Comparison of ENCODE assay signal across 1 cellular context in genomic region chr1:186194107-186194756, GRCh38.
TF ChIP-seq lines count a peak whose summit lies in the region.

No MANE protein-coding gene starts in this region.

TF ChIP-seq in GM12878, 131 proteins besides CTCF, POLR2A, EP300 and RAD21 (continued from another document and continues in another):
- no peak for TF ChIP-seq KAT2A (conservative IDR thresholded peaks at IDR 0.05; ENCODE audit: control insufficient read depth, low read depth, low read length)
- peak; percentile 71 to 72 for TF ChIP-seq IKZF2 (IDR thresholded peaks at IDR 0.05)
- TF ChIP-seq ZNF687 (IDR thresholded peaks at IDR 0.05) = no peak
- peak; percentile 67 for TF ChIP-seq EED (IDR thresholded peaks at IDR 0.05; ENCODE audit: low read depth)
- no peak for TF ChIP-seq MYC (IDR thresholded peaks at IDR 0.05; ENCODE audit: insufficient read depth, insufficient read length, insufficient replicate concordance, low read length, severe bottlenecking)
- TF ChIP-seq PBX3 (IDR thresholded peaks at IDR 0.05; ENCODE audit: insufficient replicate concordance, low read depth, low read length) = no peak
- no peak for TF ChIP-seq E4F1 (IDR thresholded peaks at IDR 0.05; ENCODE audit: borderline replicate concordance, partially characterized antibody)
- no peak for TF ChIP-seq ZBTB33 (IDR thresholded peaks at IDR 0.05)
- no peak for TF ChIP-seq MTA3 (IDR thresholded peaks at IDR 0.05; ENCODE audit: borderline replicate concordance, low read length)
- no peak for TF ChIP-seq ELK1 (IDR thresholded peaks at IDR 0.05; ENCODE audit: low read depth, low read length)
- no peak for TF ChIP-seq NFXL1 (IDR thresholded peaks at IDR 0.05; ENCODE audit: borderline replicate concordance)
- no peak for TF ChIP-seq SREBF1 (IDR thresholded peaks at IDR 0.05; ENCODE audit: low read length)
- TF ChIP-seq CUX1 (IDR thresholded peaks at IDR 0.05; ENCODE audit: insufficient replicate concordance, low read depth, low read length) = no peak
- no peak for TF ChIP-seq TARDBP (IDR thresholded peaks at IDR 0.05; ENCODE audit: borderline replicate concordance)
- TF ChIP-seq RUNX3 (IDR thresholded peaks at IDR 0.05; ENCODE audit: low read length) = peak; percentile 86
- TF ChIP-seq KDM1A (IDR thresholded peaks at IDR 0.05; ENCODE audit: borderline replicate concordance) = no peak
- no peak for TF ChIP-seq LARP7 (IDR thresholded peaks at IDR 0.05)
- no peak for TF ChIP-seq ZBTB40 (IDR thresholded peaks at IDR 0.05; ENCODE audit: borderline replicate concordance)
- TF ChIP-seq RAD51 (IDR thresholded peaks at IDR 0.05) = no peak
- no peak for TF ChIP-seq CHD2 (IDR thresholded peaks at IDR 0.05; ENCODE audit: borderline replicate concordance, low read depth, low read length)
- TF ChIP-seq IRF3 (IDR thresholded peaks at IDR 0.05) = no peak
- no peak for TF ChIP-seq ESRRA (IDR thresholded peaks at IDR 0.05; ENCODE audit: low read length)
- 0 out of 2 replicates have a peak, but pooled peaks have one; percentile 23 for TF ChIP-seq NR2F1 (conservative IDR thresholded peaks at IDR 0.05)
- TF ChIP-seq ZBTB11 (CRISPR knock-in tag; IDR thresholded peaks at IDR 0.05) = no peak
- no peak for TF ChIP-seq SRF (IDR thresholded peaks at IDR 0.05; ENCODE audit: low read depth in 2 of 2, low read length in 2 of 2)
- TF ChIP-seq MTA2 (IDR thresholded peaks at IDR 0.05; ENCODE audit: low read depth) = 0 out of 2 replicates have a peak, but pooled peaks have one; percentile 43
